In the genomic region with DNA sequence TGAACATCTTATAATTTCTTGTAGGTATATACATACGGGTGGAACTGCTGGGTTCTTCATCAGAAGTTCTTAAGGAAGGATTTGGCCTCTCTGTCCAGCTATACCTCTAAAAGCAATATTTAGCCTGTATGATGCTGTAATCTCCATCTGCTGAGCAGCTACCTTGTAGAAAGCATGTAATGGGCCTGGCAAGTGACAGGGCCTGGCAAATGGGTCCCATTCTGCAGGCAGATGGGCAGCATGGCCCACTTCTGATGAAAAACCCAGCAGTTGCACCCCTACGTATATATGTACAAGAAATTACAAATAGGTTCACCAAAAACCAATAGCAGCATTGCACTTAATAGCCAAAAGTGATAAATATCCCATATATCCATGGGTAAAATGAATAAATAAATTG, we compare ENCODE assay signal across 34 cellular contexts. TPM values are rescaled to one million over a fixed set of nuclear protein-coding genes. Genes with fewer than 3 reads are reported as not detected.
"Had no signal": no experiment of that assay in that cellular context is flagged by ENCODE, and none has a peak within 500 bp of the region (broad histone marks: within the 10 kb centered on the region; RNA-seq: fewer than 3 reads in every experiment).

No MANE protein-coding gene starts in this region.

- H3K4me1 ChIP-seq: adrenal gland, body of pancreas, breast epithelium had no signal

- H3K9me3 ChIP-seq: body of pancreas, breast epithelium had no signal

- H3K36me3 Mint-ChIP-seq: activated naive CD4-positive, alpha-beta T cell treated with anti-CD3 and anti-CD28 coated beads, Interleukin-2, amount 10 ng/mL, durations not matched to agents 7 days and 5 days; activated naive CD4-positive, alpha-beta T cell treated with anti-CD3 and anti-CD28 coated beads, Interleukin-2, amount 50 U/mL, for 24 hours; activated naive CD4-positive, alpha-beta T cell treated with anti-CD3 and anti-CD28 coated beads, Interleukin-2, amount 50 U/mL, for 72 hours; activated naive CD8-positive, alpha-beta T cell; activated naive CD8-positive, alpha-beta T cell treated with anti-CD3 and anti-CD28 coated beads for 36 hours; activated naive CD8-positive, alpha-beta T cell treated with anti-CD3 and anti-CD28 coated beads, Interleukin-2, amount 10 ng/mL, durations not matched to agents 7 days and 5 days; brain had no signal

- H3K36me3 ChIP-seq: adrenal gland, brain microvascular endothelial cell, breast epithelium, cardiac muscle cell had no signal

- ATAC-seq: activated naive CD4-positive, alpha-beta T cell treated with anti-CD3 and anti-CD28 coated beads, Interleukin-2, amount 50 U/mL, for 72 hours; activated naive CD8-positive, alpha-beta T cell treated with anti-CD3 and anti-CD28 coated beads, Interleukin-2, amount 50 U/mL, for 24 hours; activated T-cell treated with anti-CD3 and anti-CD28 coated beads, Interleukin-2, amount 50 U/mL, for 4 hours; activated T-cell treated with anti-CD3 and anti-CD28 coated beads, Interleukin-2, amount 50 U/mL, for 72 hours; activated T-helper 17 cell treated with anti-CD3 and anti-CD28 coated beads, Interleukin-2, amount 50 U/mL, for 72 hours; body of pancreas had no signal

- DNase-seq: activated effector memory CD4-positive, alpha-beta T cell treated with anti-CD3 and anti-CD28 coated beads, Interleukin-2, amount 50 U/mL, for 16 hours; activated effector memory CD4-positive, alpha-beta T cell treated with Interleukin-2 at 50 U/mL for 16 hours; activated gamma-delta T cell; activated gamma-delta T cell treated with Interleukin-2 at 50 U/mL for 16 hours; activated naive CD4-positive, alpha-beta T cell; activated naive CD4-positive, alpha-beta T cell treated with anti-CD3 and anti-CD28 coated beads for 36 hours; activated naive CD4-positive, alpha-beta T cell treated with anti-CD3 and anti-CD28 coated beads, Interleukin-2, amount 10 ng/mL, durations not matched to agents 7 days and 5 days; activated naive CD4-positive, alpha-beta T cell treated with anti-CD3 and anti-CD28 coated beads, Interleukin-2, amount 50 U/mL, for 16 hours; activated naive CD4-positive, alpha-beta T cell treated with Interleukin-2 at 50 U/mL for 16 hours; activated naive CD8-positive, alpha-beta T cell treated with anti-CD3 and anti-CD28 coated beads for 36 hours; activated naive CD8-positive, alpha-beta T cell treated with anti-CD3 and anti-CD28 coated beads, Interleukin-2, amount 10 ng/mL, durations not matched to agents 7 days and 5 days; activated naive CD8-positive, alpha-beta T cell treated with anti-CD3 and anti-CD28 coated beads, Interleukin-2, amount 50 U/mL, for 24 hours; activated T-cell treated with anti-CD3 and anti-CD28 coated beads, Interleukin-2, amount 50 U/mL, for 24 hours; activated T-cell treated with anti-CD3 and anti-CD28 coated beads, Interleukin-2, amount 50 U/mL, for 4 hours; activated T-cell treated with anti-CD3 and anti-CD28 coated beads, Interleukin-2, amount 50 U/mL, for 48 hours; activated T-cell treated with anti-CD3 and anti-CD28 coated beads, Interleukin-2, amount 50 U/mL, for 72 hours; adrenal gland; amniotic stem cell; amygdala; anterior cingulate cortex; aorta; body of pancreas; brain microvascular endothelial cell; central memory CD4-positive, alpha-beta T cell had no signal

- H3K27me3 Mint-ChIP-seq: activated naive CD4-positive, alpha-beta T cell treated with anti-CD3 and anti-CD28 coated beads, Interleukin-2, amount 10 ng/mL, durations not matched to agents 7 days and 5 days; activated naive CD4-positive, alpha-beta T cell treated with anti-CD3 and anti-CD28 coated beads, Interleukin-2, amount 50 U/mL, for 24 hours; activated naive CD8-positive, alpha-beta T cell; activated naive CD8-positive, alpha-beta T cell treated with anti-CD3 and anti-CD28 coated beads for 36 hours; activated naive CD8-positive, alpha-beta T cell treated with anti-CD3 and anti-CD28 coated beads, Interleukin-2, amount 50 U/mL, for 24 hours; activated T-cell treated with anti-CD3 and anti-CD28 coated beads, Interleukin-2, amount 50 U/mL, for 24 hours; activated T-helper 17 cell treated with anti-CD3 and anti-CD28 coated beads, Interleukin-2, amount 50 U/mL, for 72 hours; central memory CD8-positive, alpha-beta T cell had no signal

- H3K4me3 Mint-ChIP-seq: activated naive CD4-positive, alpha-beta T cell treated with anti-CD3 and anti-CD28 coated beads for 36 hours; activated naive CD4-positive, alpha-beta T cell treated with anti-CD3 and anti-CD28 coated beads, Interleukin-2, amount 10 ng/mL, durations not matched to agents 7 days and 5 days; activated naive CD4-positive, alpha-beta T cell treated with anti-CD3 and anti-CD28 coated beads, Interleukin-2, amount 50 U/mL, for 24 hours; activated naive CD8-positive, alpha-beta T cell; activated naive CD8-positive, alpha-beta T cell treated with anti-CD3 and anti-CD28 coated beads for 36 hours; activated naive CD8-positive, alpha-beta T cell treated with anti-CD3 and anti-CD28 coated beads, Interleukin-2, amount 10 ng/mL, durations not matched to agents 7 days and 5 days; activated naive CD8-positive, alpha-beta T cell treated with anti-CD3 and anti-CD28 coated beads, Interleukin-2, amount 50 U/mL, for 24 hours; activated T-cell treated with anti-CD3 and anti-CD28 coated beads, Interleukin-2, amount 50 U/mL, for 24 hours; activated T-cell treated with anti-CD3 and anti-CD28 coated beads, Interleukin-2, amount 50 U/mL, for 4 hours; activated T-cell treated with anti-CD3 and anti-CD28 coated beads, Interleukin-2, amount 50 U/mL, for 72 hours; activated T-helper 1 cell treated with anti-CD3 and anti-CD28 coated beads, Interleukin-12 subunit alpha, Interleukin-12 subunit beta, Interleukin-2, Interleukin-4 antibody, amounts not matched to agents 30 ng/mL and 10 ng/mL and 1 ng/mL, durations not matched to agents 14 hours and 24 hours and 36 hours; activated T-helper 17 cell treated with anti-CD3 and anti-CD28 coated beads, Interleukin-2, amount 50 U/mL, for 72 hours; brain; central memory CD8-positive, alpha-beta T cell had no signal

- H3K27me3 ChIP-seq: adrenal gland, body of pancreas, brain microvascular endothelial cell, cardiac muscle cell had no signal

- H3K4me3 ChIP-seq: adrenal gland, body of pancreas, breast epithelium, cardiac muscle cell had no signal

- H3K27ac Mint-ChIP-seq: activated naive CD4-positive, alpha-beta T cell treated with anti-CD3 and anti-CD28 coated beads for 36 hours; activated naive CD4-positive, alpha-beta T cell treated with anti-CD3 and anti-CD28 coated beads, Interleukin-2, amount 10 ng/mL, durations not matched to agents 7 days and 5 days; activated naive CD4-positive, alpha-beta T cell treated with anti-CD3 and anti-CD28 coated beads, Interleukin-2, amount 50 U/mL, for 24 hours; activated naive CD4-positive, alpha-beta T cell treated with anti-CD3 and anti-CD28 coated beads, Interleukin-2, amount 50 U/mL, for 72 hours; activated naive CD8-positive, alpha-beta T cell; activated naive CD8-positive, alpha-beta T cell treated with anti-CD3 and anti-CD28 coated beads for 36 hours; activated naive CD8-positive, alpha-beta T cell treated with anti-CD3 and anti-CD28 coated beads, Interleukin-2, amount 10 ng/mL, durations not matched to agents 7 days and 5 days; activated naive CD8-positive, alpha-beta T cell treated with anti-CD3 and anti-CD28 coated beads, Interleukin-2, amount 50 U/mL, for 24 hours; activated T-cell treated with anti-CD3 and anti-CD28 coated beads, Interleukin-2, amount 50 U/mL, for 24 hours; activated T-cell treated with anti-CD3 and anti-CD28 coated beads, Interleukin-2, amount 50 U/mL, for 72 hours; activated T-helper 1 cell treated with anti-CD3 and anti-CD28 coated beads, Interleukin-12 subunit alpha, Interleukin-12 subunit beta, Interleukin-2, Interleukin-4 antibody, amounts not matched to agents 30 ng/mL and 10 ng/mL and 1 ng/mL, durations not matched to agents 14 hours and 24 hours and 36 hours; activated T-helper 17 cell treated with anti-CD3 and anti-CD28 coated beads, Interleukin-2, amount 50 U/mL, for 72 hours; activated T-helper 2 cell treated with anti-CD3 and anti-CD28 coated beads, Interferon-gamma antibody, Interleukin-2, Interleukin-4, amounts not matched to agents 10 μg/mL and 5 μg/mL and 100 μg/mL, durations not matched to agents 14 hours and 24 hours and 36 hours; brain had no signal

- H3K4me1 Mint-ChIP-seq: activated naive CD4-positive, alpha-beta T cell treated with anti-CD3 and anti-CD28 coated beads, Interleukin-2, amount 10 ng/mL, durations not matched to agents 7 days and 5 days; activated naive CD4-positive, alpha-beta T cell treated with anti-CD3 and anti-CD28 coated beads, Interleukin-2, amount 50 U/mL, for 24 hours; activated naive CD8-positive, alpha-beta T cell treated with anti-CD3 and anti-CD28 coated beads for 36 hours; activated naive CD8-positive, alpha-beta T cell treated with anti-CD3 and anti-CD28 coated beads, Interleukin-2, amount 10 ng/mL, durations not matched to agents 7 days and 5 days; activated naive CD8-positive, alpha-beta T cell treated with anti-CD3 and anti-CD28 coated beads, Interleukin-2, amount 50 U/mL, for 24 hours; activated T-helper 17 cell treated with anti-CD3 and anti-CD28 coated beads, Interleukin-2, amount 50 U/mL, for 72 hours; brain; central memory CD8-positive, alpha-beta T cell had no signal

- H3K9me3 Mint-ChIP-seq: activated naive CD4-positive, alpha-beta T cell treated with anti-CD3 and anti-CD28 coated beads for 36 hours; activated naive CD4-positive, alpha-beta T cell treated with anti-CD3 and anti-CD28 coated beads, Interleukin-2, amount 10 ng/mL, durations not matched to agents 7 days and 5 days; activated naive CD4-positive, alpha-beta T cell treated with anti-CD3 and anti-CD28 coated beads, Interleukin-2, amount 50 U/mL, for 24 hours; activated naive CD4-positive, alpha-beta T cell treated with anti-CD3 and anti-CD28 coated beads, Interleukin-2, amount 50 U/mL, for 72 hours; activated naive CD8-positive, alpha-beta T cell treated with anti-CD3 and anti-CD28 coated beads for 36 hours; activated naive CD8-positive, alpha-beta T cell treated with anti-CD3 and anti-CD28 coated beads, Interleukin-2, amount 10 ng/mL, durations not matched to agents 7 days and 5 days; activated naive CD8-positive, alpha-beta T cell treated with anti-CD3 and anti-CD28 coated beads, Interleukin-2, amount 50 U/mL, for 24 hours; activated T-cell treated with anti-CD3 and anti-CD28 coated beads, Interleukin-2, amount 50 U/mL, for 24 hours; activated T-cell treated with anti-CD3 and anti-CD28 coated beads, Interleukin-2, amount 50 U/mL, for 4 hours; activated T-cell treated with anti-CD3 and anti-CD28 coated beads, Interleukin-2, amount 50 U/mL, for 72 hours; activated T-helper 1 cell treated with anti-CD3 and anti-CD28 coated beads, Interleukin-12 subunit alpha, Interleukin-12 subunit beta, Interleukin-2, Interleukin-4 antibody, amounts not matched to agents 30 ng/mL and 10 ng/mL and 1 ng/mL, durations not matched to agents 14 hours and 24 hours and 36 hours; activated T-helper 17 cell treated with anti-CD3 and anti-CD28 coated beads, Interleukin-2, amount 50 U/mL, for 72 hours; activated T-helper 2 cell treated with anti-CD3 and anti-CD28 coated beads, Interferon-gamma antibody, Interleukin-2, Interleukin-4, amounts not matched to agents 10 μg/mL and 5 μg/mL and 100 μg/mL, durations not matched to agents 14 hours and 24 hours and 36 hours; brain; central memory CD8-positive, alpha-beta T cell had no signal

- H3K27ac ChIP-seq: adrenal gland, body of pancreas, brain microvascular endothelial cell, breast epithelium, cardiac muscle cell had no signal

RNA-seq across cellular contexts. Expression of a gene that starts 9.0 kb away (rescaled TPM):
- total RNA-seq: activated naive CD4-positive, alpha-beta T cell treated with anti-CD3 and anti-CD28 coated beads for 36 hours; activated naive CD4-positive, alpha-beta T cell treated with anti-CD3 and anti-CD28 coated beads, Interleukin-2, amount 50 U/mL, for 72 hours; activated naive CD8-positive, alpha-beta T cell treated with anti-CD3 and anti-CD28 coated beads for 36 hours; activated naive CD8-positive, alpha-beta T cell treated with anti-CD3 and anti-CD28 coated beads, Interleukin-2, amount 10 ng/mL, durations not matched to agents 7 days and 5 days; activated T-cell treated with anti-CD3 and anti-CD28 coated beads, Interleukin-2, amount 50 U/mL, for 4 hours; activated T-cell treated with anti-CD3 and anti-CD28 coated beads, Interleukin-2, amount 50 U/mL, for 72 hours; activated T-helper 1 cell treated with anti-CD3 and anti-CD28 coated beads, Interleukin-12 subunit alpha, Interleukin-12 subunit beta, Interleukin-2, Interleukin-4 antibody, amounts not matched to agents 30 ng/mL and 10 ng/mL and 1 ng/mL, durations not matched to agents 14 hours and 24 hours and 36 hours; activated T-helper 17 cell treated with anti-CD3 and anti-CD28 coated beads, Interleukin-2, amount 50 U/mL, for 72 hours; activated T-helper 2 cell treated with anti-CD3 and anti-CD28 coated beads, Interferon-gamma antibody, Interleukin-2, Interleukin-4, amounts not matched to agents 10 μg/mL and 5 μg/mL and 100 μg/mL, durations not matched to agents 14 hours and 24 hours and 36 hours; adrenal gland; aorta; breast epithelium had no signal
